ENCODE assay signal across 1 cellular context in the genomic region with DNA sequence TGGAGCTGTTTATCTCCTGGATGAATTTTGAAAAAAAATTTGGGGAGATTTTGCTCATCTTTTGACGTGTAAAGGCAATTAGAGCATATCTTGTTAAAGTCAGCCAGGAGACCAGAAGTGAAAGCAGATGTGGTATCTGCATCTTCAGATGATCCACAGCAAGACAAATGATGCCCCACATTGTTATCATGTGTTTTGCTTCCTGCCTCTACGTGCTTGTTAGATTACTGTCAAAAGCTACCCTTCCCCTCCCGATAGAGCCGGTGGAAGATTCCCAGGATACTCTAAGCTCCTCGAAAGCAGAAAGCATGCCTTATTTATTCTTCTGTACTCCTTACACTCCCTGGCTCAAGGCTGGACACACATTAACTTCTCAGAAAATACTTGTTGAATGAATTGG.
TF ChIP-seq lines count a peak whose summit lies in the region.

No MANE protein-coding gene starts in this region.

TF ChIP-seq in IMR-90, 13 proteins besides CTCF, POLR2A, EP300 and RAD21 (continued from another document):
- TF ChIP-seq, protein P1, sequence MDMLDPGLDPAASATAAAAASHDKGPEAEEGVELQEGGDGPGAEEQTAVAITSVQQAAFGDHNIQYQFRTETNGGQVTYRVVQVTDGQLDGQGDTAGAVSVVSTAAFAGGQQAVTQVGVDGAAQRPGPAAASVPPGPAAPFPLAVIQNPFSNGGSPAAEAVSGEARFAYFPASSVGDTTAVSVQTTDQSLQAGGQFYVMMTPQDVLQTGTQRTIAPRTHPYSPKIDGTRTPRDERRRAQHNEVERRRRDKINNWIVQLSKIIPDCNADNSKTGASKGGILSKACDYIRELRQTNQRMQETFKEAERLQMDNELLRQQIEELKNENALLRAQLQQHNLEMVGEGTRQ (IDR thresholded peaks at IDR 0.05; ENCODE audit: low read depth, low read length), result no peak
- TF ChIP-seq RFX5 (IDR thresholded peaks at IDR 0.05; ENCODE audit: low read depth, low read length), result no peak
